Comparison of ENCODE assay signal across 7 cellular contexts in genomic region chr4:123649644-123650356, GRCh38.
DNase-seq lines count a peak whose midpoint lies in the region; ATAC-seq lines count a peak whose summit lies in the region.

No MANE protein-coding gene starts in this region.

- DNase-seq in SHP77 treated with DMSO at 0.1 percent for 48 hours (lab: John Stamatoyannopoulos, UW) (peak; percentile 56), left ventricle myocardium superior (peak; percentile 26), smooth muscle cell of the brain vasculature (ENCODE audit: low read depth, low spot score) (peak; percentile 62), NOMO-1 (lab: John Stamatoyannopoulos, UW; ENCODE audit: unreplicated experiment in 2 of 2) (no peak), SKM-1 treated with dmso at 0.1 percent for 144 hours (lab: John Stamatoyannopoulos, UW; ENCODE audit: unreplicated experiment) (no peak)

- intact Hi-C loops in left ventricle myocardium superior (cut with micrococcal nuclease), result loop anchor here (10.0 kb wide), 1 partner anchor 545 kb away; no protein-coding TSS in a partner anchor

- ATAC-seq in GM19467 (IDR thresholded peaks at IDR 0.05; ENCODE audit: unreplicated experiment) (peak; percentile 32), HG03520 (IDR thresholded peaks at IDR 0.05; ENCODE audit: unreplicated experiment) (peak; percentile 11), left ventricle myocardium superior (peak; percentile 78)

Comparison
In these comparisons a context has a peak if more than half of its experiments do, and no peak if none do; other contexts are left out.
1. ATAC-seq: peak in every context shown above with its lines; median percentile 78 in left ventricle myocardium superior; 32 in GM19467; 11 in HG03520.
2. DNase-seq: peak in SHP77 treated with DMSO at 0.1 percent for 48 hours (single experiment), left ventricle myocardium superior (single experiment) and smooth muscle cell of the brain vasculature (single experiment); none in NOMO-1 (0 of 2) and SKM-1 treated with dmso at 0.1 percent for 144 hours (single experiment).